22 cellular contexts compared by ENCODE assay signal in the genomic region with DNA sequence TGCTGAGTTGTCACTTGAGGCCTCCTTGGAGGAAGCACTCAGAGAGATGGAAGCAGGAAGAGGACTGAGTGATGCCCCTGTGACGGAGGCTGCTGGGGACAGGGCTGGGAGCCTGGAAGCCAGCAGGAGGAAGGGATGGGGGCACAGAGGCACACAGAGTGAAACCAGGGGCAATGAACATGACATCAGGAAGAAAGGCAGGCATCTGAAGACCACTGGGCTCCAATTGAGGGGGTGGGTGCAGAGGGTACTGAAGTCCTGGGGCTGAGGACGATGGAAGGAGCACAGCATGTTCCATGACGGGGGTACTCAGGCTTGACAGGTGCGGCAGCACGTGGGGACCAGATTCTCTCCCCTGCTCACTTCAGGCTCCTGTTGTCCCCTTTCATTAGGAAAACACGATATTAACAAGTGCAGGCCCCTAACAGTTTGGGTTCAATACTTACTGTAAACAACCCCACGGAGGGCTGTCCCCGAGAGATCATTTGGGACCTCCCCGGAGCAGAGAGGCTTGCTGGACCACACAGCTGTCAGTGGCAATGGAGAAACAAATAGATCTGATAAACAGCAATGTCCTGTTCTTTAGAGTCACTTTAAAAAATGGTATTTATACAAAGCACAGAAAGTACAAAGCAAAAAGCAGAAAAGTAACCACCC. TPM values are rescaled to one million over a fixed set of nuclear protein-coding genes. Genes with fewer than 3 reads are reported as not detected.
A peak's percentile ranks its signal among the peaks of the same experiment; 100 is the strongest.
DNase-seq lines count a peak whose midpoint lies in the region; ATAC-seq, FAIRE-seq and TF ChIP-seq lines count a peak whose summit lies in the region.
"Had no signal": no experiment of that assay in that cellular context is flagged by ENCODE, and none has a peak within 500 bp of the region (broad histone marks: within the 10 kb centered on the region; RNA-seq: fewer than 3 reads in every experiment).

No MANE protein-coding gene starts in this region.

- H3K27me3 ChIP-seq in bronchial epithelial cell (ENCODE audit: control insufficient read depth, insufficient read depth, low read length), result peaks cover 2% of the 10 kb centered on the region
- no peaks in the 10 kb centered on the region for H3K27me3 ChIP-seq in body of pancreas

- intact Hi-C loops in posterior vena cava (cut with DNase I), result no loop called here
- intact Hi-C loops in body of pancreas (cut with DNase I), result no loop called here

- H3K4me3 ChIP-seq in bronchial epithelial cell (ENCODE audit: low read depth, low read length) (no peak overlapping the region), body of pancreas (no peak overlapping the region)

- H3K27ac ChIP-seq in body of pancreas, result no peak overlapping the region
- H3K27ac ChIP-seq: 22Rv1 had no signal

- H3K27me3 Mint-ChIP-seq in T-helper 1 cell treated with Interleukin-12 subunit alpha and Interleukin-12 subunit beta and Interleukin-4 antibody, amounts not matched to agents 30 μg/mL and 1 μg/mL, for 36 hours (ENCODE audit: low read depth), result no peaks in the 10 kb centered on the region
- no peaks in the 10 kb centered on the region for H3K27me3 Mint-ChIP-seq in IgD-negative memory B cell

- WGBS in body of pancreas, 2 donors, result 38 to 63% methylated on average over 9 of the region's 9 CpGs

- no peak for ATAC-seq in body of pancreas
- ATAC-seq: Panc1 had no signal

- no peaks in the 10 kb centered on the region for H3K9me3 ChIP-seq in body of pancreas

- TF ChIP-seq CTCF in bronchial epithelial cell (IDR thresholded peaks at IDR 0.05; ENCODE audit: insufficient read depth, low read length, severe bottlenecking) (no peak), body of pancreas (IDR thresholded peaks at IDR 0.05) (no peak)

- H3K4me3 Mint-ChIP-seq in T-helper 1 cell treated with Interleukin-12 subunit alpha and Interleukin-12 subunit beta and Interleukin-4 antibody, amounts not matched to agents 30 μg/mL and 1 μg/mL, for 36 hours, result no peak overlapping the region
- H3K4me3 Mint-ChIP-seq in IgD-negative memory B cell, result peak overlapping the region; percentile 76 to 96 (median 92)

- no peak for TF ChIP-seq POLR2A in body of pancreas (IDR thresholded peaks at IDR 0.05)

- H3K4me1 Mint-ChIP-seq in T-helper 1 cell treated with Interleukin-12 subunit alpha and Interleukin-12 subunit beta and Interleukin-4 antibody, amounts not matched to agents 30 μg/mL and 1 μg/mL, for 36 hours (ENCODE audit: low read depth), result peaks cover 43% of the 10 kb centered on the region
- H3K4me1 Mint-ChIP-seq in IgD-negative memory B cell, result peaks cover 55 to 62% (median 60%) of the 10 kb centered on the region in 3 donors

- H3K9me3 Mint-ChIP-seq in T-helper 1 cell treated with Interleukin-12 subunit alpha and Interleukin-12 subunit beta and Interleukin-4 antibody, amounts not matched to agents 30 μg/mL and 1 μg/mL, for 36 hours, result peaks cover 5% of the 10 kb centered on the region
- peaks cover 0 to 2% (median 2%) of the 10 kb centered on the region in 3 donors for H3K9me3 Mint-ChIP-seq in IgD-negative memory B cell

- H3K27ac Mint-ChIP-seq in T-helper 1 cell treated with Interleukin-12 subunit alpha and Interleukin-12 subunit beta and Interleukin-4 antibody, amounts not matched to agents 30 μg/mL and 1 μg/mL, for 36 hours, result peak overlapping the region; percentile 6
- peak overlapping the region; percentile 91 to 97 (median 95) for H3K27ac Mint-ChIP-seq in IgD-negative memory B cell

- peak; percentile 81 for FAIRE-seq in bronchial epithelial cell (lab: Jason Lieb, UNC)
- FAIRE-seq: H54, urothelium cell line had no signal

- DNase-seq in T-helper 1 cell (no peak), bronchial epithelial cell (ENCODE audit: low read depth) (no peak), posterior vena cava (ENCODE audit: low spot score) (peak; percentile 53), occipital lobe (lab: John Stamatoyannopoulos, UW) (no peak), body of pancreas (no peak), OCI-M2 (lab: John Stamatoyannopoulos, UW; ENCODE audit: unreplicated experiment) (no peak)
- DNase-seq: activated gamma-delta T cell; COR-L47; effector CD4-positive, alpha-beta T cell; GDM1; NCI-H1694; NCI-H510A treated with DMSO at 0.1 percent for 48 hours; retina; stimulated activated CD4-positive, alpha-beta T cell treated with anti-CD3 and anti-CD28 coated beads, Interleukin-1b, Interleukin-23, amount 100 ng/mL, for 48 hours had no signal

- no peaks in the 10 kb centered on the region for H3K4me1 ChIP-seq in body of pancreas

- H3K36me3 Mint-ChIP-seq in T-helper 1 cell treated with Interleukin-12 subunit alpha and Interleukin-12 subunit beta and Interleukin-4 antibody, amounts not matched to agents 30 μg/mL and 1 μg/mL, for 36 hours (ENCODE audit: low read depth), result peaks cover 58% of the 10 kb centered on the region
- H3K36me3 Mint-ChIP-seq in IgD-negative memory B cell, result peaks cover 19% of the 10 kb centered on the region

- H3K36me3 ChIP-seq in bronchial epithelial cell (ENCODE audit: control insufficient read depth, insufficient read depth, low read length) (no peaks in the 10 kb centered on the region), body of pancreas (replicated peaks in 1 of 2; ENCODE audit: insufficient read depth in 1 of 2, low read depth in 2 of 2) (no peaks in the 10 kb centered on the region)

RNA-seq across cellular contexts. Expression of a gene that starts 8.7 kb away (rescaled TPM):
- 220 TPM for polyA plus RNA-seq in IgD-negative memory B cell
- total RNA-seq in bronchial epithelial cell (24.1 and 26.6 TPM in 2 replicates), posterior vena cava (10 to 100 TPM; 14.0 to 19.9 TPM), occipital lobe (2.5 TPM), body of pancreas (1 to 10 TPM in 1 of 2 donors, under 1 TPM in 1; 0.99 to 8.8 TPM)

RNA-seq across cellular contexts. Expression of a gene that starts 36.4 kb away (rescaled TPM):
- polyA plus RNA-seq in IgD-negative memory B cell, result not detected
- total RNA-seq in bronchial epithelial cell (not detected in 2 replicates), posterior vena cava (not detected), occipital lobe (not detected), body of pancreas (not detected)
- total RNA-seq: liver; T-helper 1 cell treated with Interleukin-12 subunit alpha and Interleukin-12 subunit beta and Interleukin-4 antibody, amounts not matched to agents 30 ng/mL and 1 ng/mL, for 36 hours had no signal
- polyA plus RNA-seq: liver had no signal

RNA-seq across cellular contexts. Expression of a gene that starts 55.8 kb away (rescaled TPM):
- polyA plus RNA-seq in IgD-negative memory B cell, result not detected
- total RNA-seq in bronchial epithelial cell, result 0.53 and 6.1 TPM in 2 replicates
- total RNA-seq in posterior vena cava, result 1 to 10 TPM in 1 of 2 donors, under 1 TPM in 1; 0.88 to 5.3 TPM
- total RNA-seq in occipital lobe, result 22.8 TPM
- total RNA-seq in body of pancreas, result 1 to 10 TPM; 4.9 to 7.0 TPM
- total RNA-seq: T-helper 1 cell treated with Interleukin-12 subunit alpha and Interleukin-12 subunit beta and Interleukin-4 antibody, amounts not matched to agents 30 ng/mL and 1 ng/mL, for 36 hours had no signal
